Comparison of ENCODE assay signal across 1 cellular context in the genomic region with DNA sequence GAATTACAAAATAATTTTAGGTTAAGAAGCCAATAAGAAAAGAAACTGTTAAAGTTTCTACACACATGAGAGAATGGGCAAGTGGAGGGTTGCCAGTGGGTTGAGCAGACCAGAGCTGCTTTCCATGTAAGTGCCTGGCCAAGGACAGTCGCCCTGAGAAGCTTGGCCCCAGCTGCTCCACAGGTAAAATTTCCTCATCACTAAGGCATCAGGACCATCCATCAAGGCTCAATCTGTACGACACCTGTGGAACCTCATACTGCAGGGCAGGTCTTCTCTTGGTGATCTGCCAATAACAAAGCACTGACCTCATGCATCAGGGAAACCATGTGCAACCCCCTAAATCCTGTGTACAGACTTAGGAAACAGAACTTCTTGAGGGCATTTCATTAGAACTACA.
TF ChIP-seq lines count a peak whose summit lies in the region.

No MANE protein-coding gene starts in this region.

TF ChIP-seq in HEK293, 187 proteins besides CTCF, POLR2A, EP300 and RAD21 (continued from another document):
- TF ChIP-seq, protein P1, sequence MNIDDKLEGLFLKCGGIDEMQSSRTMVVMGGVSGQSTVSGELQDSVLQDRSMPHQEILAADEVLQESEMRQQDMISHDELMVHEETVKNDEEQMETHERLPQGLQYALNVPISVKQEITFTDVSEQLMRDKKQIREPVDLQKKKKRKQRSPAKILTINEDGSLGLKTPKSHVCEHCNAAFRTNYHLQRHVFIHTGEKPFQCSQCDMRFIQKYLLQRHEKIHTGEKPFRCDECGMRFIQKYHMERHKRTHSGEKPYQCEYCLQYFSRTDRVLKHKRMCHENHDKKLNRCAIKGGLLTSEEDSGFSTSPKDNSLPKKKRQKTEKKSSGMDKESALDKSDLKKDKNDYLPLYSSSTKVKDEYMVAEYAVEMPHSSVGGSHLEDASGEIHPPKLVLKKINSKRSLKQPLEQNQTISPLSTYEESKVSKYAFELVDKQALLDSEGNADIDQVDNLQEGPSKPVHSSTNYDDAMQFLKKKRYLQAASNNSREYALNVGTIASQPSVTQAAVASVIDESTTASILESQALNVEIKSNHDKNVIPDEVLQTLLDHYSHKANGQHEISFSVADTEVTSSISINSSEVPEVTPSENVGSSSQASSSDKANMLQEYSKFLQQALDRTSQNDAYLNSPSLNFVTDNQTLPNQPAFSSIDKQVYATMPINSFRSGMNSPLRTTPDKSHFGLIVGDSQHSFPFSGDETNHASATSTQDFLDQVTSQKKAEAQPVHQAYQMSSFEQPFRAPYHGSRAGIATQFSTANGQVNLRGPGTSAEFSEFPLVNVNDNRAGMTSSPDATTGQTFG (tag by site-specific recombination; IDR thresholded peaks at IDR 0.05; ENCODE audit: borderline replicate concordance): no peak
- TF ChIP-seq SCRT1 (tag by site-specific recombination; IDR thresholded peaks at IDR 0.05; ENCODE audit: borderline replicate concordance): 0 out of 2 replicates have a peak, but pooled peaks have one; percentile 26
- TF ChIP-seq SCRT2 (tag by site-specific recombination; IDR thresholded peaks at IDR 0.05): peak; percentile 65; the same call in 1 of the 2 replicates
- TF ChIP-seq ZNF175 (tag by site-specific recombination; IDR thresholded peaks at IDR 0.05): no peak
- TF ChIP-seq HOXD13 (CRISPR knock-in tag; IDR thresholded peaks at IDR 0.05; ENCODE audit: borderline replicate concordance): no peak
- no peak for TF ChIP-seq ZNF629 (tag by site-specific recombination; IDR thresholded peaks at IDR 0.05)
- TF ChIP-seq ZXDB (tag by site-specific recombination; IDR thresholded peaks at IDR 0.05): no peak
